In genomic region chr5:173670130-173670591, GRCh38 we compare ENCODE assay signal across 9 cellular contexts. TPM values are rescaled to one million over a fixed set of nuclear protein-coding genes. Genes with fewer than 3 reads are reported as not detected.
DNase-seq lines count a peak whose midpoint lies in the region; ATAC-seq and TF ChIP-seq lines count a peak whose summit lies in the region.
"Had no signal": no experiment of that assay in that cellular context is flagged by ENCODE, and none has a peak within 500 bp of the region (broad histone marks: within the 10 kb centered on the region; RNA-seq: fewer than 3 reads in every experiment).

No MANE protein-coding gene starts in this region.

- 20% methylated on average over 2 of the region's 3 CpGs for WGBS in HUES64

- no peak overlapping the region for H3K4me3 ChIP-seq in HUES64 (ENCODE audit: low read length)
- H3K4me3 ChIP-seq in choroid plexus epithelial cell (ENCODE audit: low read depth, low read length) = no peak overlapping the region
- H3K4me3 ChIP-seq in upper lobe of right lung = no peak overlapping the region
- no peak overlapping the region for H3K4me3 ChIP-seq in right atrium auricular region
- H3K4me3 ChIP-seq: lung had no signal

- H3K27ac ChIP-seq in HUES64 (ENCODE audit: low read depth, low read length) = peak overlapping the region; percentile 91
- H3K27ac ChIP-seq in upper lobe of right lung = no peak overlapping the region
- peak overlapping the region in 1 of 2 donors; percentile 54 for H3K27ac ChIP-seq in right atrium auricular region

- no peaks in the 10 kb centered on the region for H3K27me3 ChIP-seq in HUES64 (ENCODE audit: insufficient read depth, low read length)
- no peaks in the 10 kb centered on the region for H3K27me3 ChIP-seq in upper lobe of right lung
- H3K27me3 ChIP-seq in right atrium auricular region = no peaks in the 10 kb centered on the region

- peak; percentile 70 for DNase-seq in choroid plexus epithelial cell (ENCODE audit: low read depth)
- peak; percentile 56 for DNase-seq in medulla oblongata (ENCODE audit: extremely low spot score)
- DNase-seq in upper lobe of right lung = no peak
- DNase-seq in stimulated activated CD4-positive, alpha-beta T cell treated with anti-CD3 and anti-CD28 coated beads, Interleukin-4, amount 100 ng/mL, for 24 hours = no peak
- no peak for DNase-seq in right atrium auricular region (ENCODE audit: low spot score)
- DNase-seq: activated naive CD8-positive, alpha-beta T cell treated with anti-CD3 and anti-CD28 coated beads for 36 hours had no signal

- intact Hi-C loops in upper lobe of right lung (cut with DNase I) = no loop called here

- TF ChIP-seq CTCF in choroid plexus epithelial cell (conservative IDR thresholded peaks at IDR 0.05; ENCODE audit: low read depth, low read length) (no peak), upper lobe of right lung (IDR thresholded peaks at IDR 0.05) (no peak), right atrium auricular region (IDR thresholded peaks at IDR 0.05) (no peak)

- H3K9ac ChIP-seq in HUES64 (ENCODE audit: low read depth, low read length) = peak overlapping the region; percentile 37

- peak; percentile 29 for ATAC-seq in upper lobe of right lung
- no peak for ATAC-seq in GM21786 (IDR thresholded peaks at IDR 0.05; ENCODE audit: unreplicated experiment)

- H3K4me1 ChIP-seq in HUES64 (ENCODE audit: insufficient read depth, low read length) (peaks cover 30% of the 10 kb centered on the region), upper lobe of right lung (peaks cover 3% of the 10 kb centered on the region), right atrium auricular region (peaks cover 0 to 36% of the 10 kb centered on the region in 2 donors)

- H3K9me3 ChIP-seq in HUES64 (ENCODE audit: insufficient read depth, low read depth, low read length) = peaks cover 14% of the 10 kb centered on the region
- no peaks in the 10 kb centered on the region for H3K9me3 ChIP-seq in upper lobe of right lung
- H3K9me3 ChIP-seq in right atrium auricular region = peaks cover 0 to 5% of the 10 kb centered on the region in 2 donors

- H3K36me3 ChIP-seq in HUES64 (ENCODE audit: insufficient read depth, low read length) = no peaks in the 10 kb centered on the region
- no peaks in the 10 kb centered on the region for H3K36me3 ChIP-seq in upper lobe of right lung
- H3K36me3 ChIP-seq in right atrium auricular region = no peaks in the 10 kb centered on the region

RNA-seq across cellular contexts. Expression of gene BOD1, which starts 53.7 kb away (rescaled TPM):
- 130 TPM for polyA plus RNA-seq in HUES64 (2013, experiment 1 of 2)
- 133 TPM for polyA plus RNA-seq in HUES64 (2013, experiment 2 of 2)
- total RNA-seq in upper lobe of right lung (40.9 TPM), right atrium auricular region (10 to 100 TPM; 36.9 to 43.2 TPM)

Comparison
In these comparisons a context has a peak if more than half of its experiments do, and no peak if none do; other contexts are left out.
1. DNase-seq: peak in choroid plexus epithelial cell (single experiment) and medulla oblongata (single experiment); none in upper lobe of right lung (single experiment), stimulated activated CD4-positive, alpha-beta T cell treated with anti-CD3 and anti-CD28 coated beads, Interleukin-4, amount 100 ng/mL, for 24 hours (single experiment) and right atrium auricular region (single experiment).